In genomic region chr20:15818651-15819071, GRCh38 we compare ENCODE assay signal across 19 cellular contexts.
DNase-seq lines count a peak whose midpoint lies in the region; ATAC-seq and TF ChIP-seq lines count a peak whose summit lies in the region.
"Had no signal": no experiment of that assay in that cellular context is flagged by ENCODE, and none has a peak within 500 bp of the region (broad histone marks: within the 10 kb centered on the region; RNA-seq: fewer than 3 reads in every experiment).

No MANE protein-coding gene starts in this region.

- H3K4me3 Mint-ChIP-seq in GM23338, result no peak overlapping the region

- H3K79me2 ChIP-seq in GM23338 (replicated peaks; ENCODE audit: insufficient read depth), result no peaks in the 10 kb centered on the region

- no peaks in the 10 kb centered on the region for H3K27me3 Mint-ChIP-seq in GM23338 (ENCODE audit: insufficient read depth, low read depth, poor library complexity)

- H3K9me3 Mint-ChIP-seq in GM23338, result no peaks in the 10 kb centered on the region

- DNase-seq in GM23338 (ENCODE audit: low spot score), result no peak
- DNase-seq in NCI-H1930 (lab: John Stamatoyannopoulos, UW), result peak; percentile 20 to 36
- peak; percentile 4 for DNase-seq in SW480 (ENCODE audit: low spot score)
- DNase-seq in myocyte (ENCODE audit: low read depth), result peak; percentile 75
- no peak for DNase-seq in NCI-H446 (lab: John Stamatoyannopoulos, UW)
- DNase-seq in D341Med (ENCODE audit: low spot score), result no peak
- no peak for DNase-seq in stimulated activated CD4-positive, alpha-beta T cell treated with anti-CD3 and anti-CD28 coated beads, Interleukin-2, amount 100 ng/mL, for 48 hours
- no peak for DNase-seq in NAMALWA (ENCODE audit: low spot score)
- DNase-seq: activated CD4-positive, alpha-beta T cell treated with anti-CD3 and anti-CD28 coated beads for 1 hour; activated naive CD4-positive, alpha-beta T cell treated with anti-CD3 and anti-CD28 coated beads, Interleukin-2, amount 50 U/mL, for 16 hours; DMS 273 treated with DMSO at 0.1 percent for 48 hours; effector memory CD4-positive, alpha-beta T cell; foreskin keratinocyte; mesenchymal stem cell; NCI-H524; RPMI8226; T-helper 2 cell had no signal

- 0 out of 2 replicates have a peak overlapping the region, but pooled peaks have one; percentile 34 for H3K4me2 ChIP-seq in GM23338
- H3K4me2 ChIP-seq: smooth muscle cell had no signal

- peak overlapping the region; percentile 90 for H2AFZ ChIP-seq in GM23338

- no peaks in the 10 kb centered on the region for H3K27me3 ChIP-seq in GM23338 (ENCODE audit: insufficient read depth)
- H3K27me3 ChIP-seq: foreskin keratinocyte, neutrophil had no signal

- H3K4me3 ChIP-seq in GM23338, result no peak overlapping the region
- H3K4me3 ChIP-seq: smooth muscle cell had no signal

- TF ChIP-seq CTCF in GM23338 (conservative IDR thresholded peaks at IDR 0.05; ENCODE audit: low read depth in 2 of 2), result no peak

- peaks cover 7% of the 10 kb centered on the region for H3K9me2 ChIP-seq in GM23338 (ENCODE audit: insufficient read depth)

- H3K4me1 ChIP-seq in GM23338 (ENCODE audit: insufficient read depth), result peaks cover 5% of the 10 kb centered on the region; the same call in 1 of the 2 replicates

- H3K27ac ChIP-seq in GM23338 (ENCODE audit: low read depth), result no peak overlapping the region
- H3K27ac ChIP-seq: foreskin keratinocyte, neutrophil had no signal

- no peaks in the 10 kb centered on the region for H4K20me1 ChIP-seq in GM23338 (replicated peaks; ENCODE audit: insufficient read depth)

- H3K36me3 ChIP-seq in GM23338 (ENCODE audit: insufficient read depth), result no peaks in the 10 kb centered on the region
- H3K36me3 ChIP-seq: neutrophil had no signal

- peaks cover 8% of the 10 kb centered on the region for H3K4me1 Mint-ChIP-seq in GM23338

- H3K36me3 Mint-ChIP-seq in GM23338 (ENCODE audit: low read depth), result no peaks in the 10 kb centered on the region

- no peaks in the 10 kb centered on the region for H3F3A ChIP-seq in GM23338 (replicated peaks; ENCODE audit: low read depth)

- ATAC-seq in GM23338, result peak; percentile 75
- ATAC-seq: foreskin keratinocyte had no signal

- H3K27ac Mint-ChIP-seq in GM23338, result no peak overlapping the region

TF ChIP-seq in GM23338, 12 proteins besides CTCF, POLR2A, EP300 and RAD21:
- TF ChIP-seq NANOG (IDR thresholded peaks at IDR 0.05; ENCODE audit: borderline replicate concordance) (no peak), ZNF462 (CRISPR knock-in tag; IDR thresholded peaks at IDR 0.05) (no peak), CREB1 (CRISPR knock-in tag; IDR thresholded peaks at IDR 0.05; ENCODE audit: low read depth) (no peak), EZH2phosphoT487 (IDR thresholded peaks at IDR 0.05; ENCODE audit: unreplicated experiment) (no peak), ETS1 (IDR thresholded peaks at IDR 0.05) (no peak), REST (IDR thresholded peaks at IDR 0.05; ENCODE audit: unreplicated experiment) (no peak), ZNF114 (CRISPR knock-in tag; IDR thresholded peaks at IDR 0.05) (no peak), POLR2AphosphoS5 (IDR thresholded peaks at IDR 0.05; ENCODE audit: low read depth) (no peak), JUNB (IDR thresholded peaks at IDR 0.05; ENCODE audit: unreplicated experiment) (no peak), STAT1 (IDR thresholded peaks at IDR 0.05; ENCODE audit: unreplicated experiment) (no peak), ZNF331 (CRISPR knock-in tag; IDR thresholded peaks at IDR 0.05; ENCODE audit: low read depth) (no peak), EZH2 (IDR thresholded peaks at IDR 0.05; ENCODE audit: low read depth, unreplicated experiment) (no peak)

Comparison
In these comparisons a context has a peak if more than half of its experiments do, and no peak if none do; other contexts are left out.
1. DNase-seq: peak in NCI-H1930 (2 of 2), SW480 (single experiment) and myocyte (single experiment); none in GM23338 (single experiment), NCI-H446 (0 of 2), D341Med (single experiment), stimulated activated CD4-positive, alpha-beta T cell treated with anti-CD3 and anti-CD28 coated beads, Interleukin-2, amount 100 ng/mL, for 48 hours (0 of 2) and NAMALWA (single experiment).